Comparison of ENCODE assay signal across 30 cellular contexts in the genomic region with DNA sequence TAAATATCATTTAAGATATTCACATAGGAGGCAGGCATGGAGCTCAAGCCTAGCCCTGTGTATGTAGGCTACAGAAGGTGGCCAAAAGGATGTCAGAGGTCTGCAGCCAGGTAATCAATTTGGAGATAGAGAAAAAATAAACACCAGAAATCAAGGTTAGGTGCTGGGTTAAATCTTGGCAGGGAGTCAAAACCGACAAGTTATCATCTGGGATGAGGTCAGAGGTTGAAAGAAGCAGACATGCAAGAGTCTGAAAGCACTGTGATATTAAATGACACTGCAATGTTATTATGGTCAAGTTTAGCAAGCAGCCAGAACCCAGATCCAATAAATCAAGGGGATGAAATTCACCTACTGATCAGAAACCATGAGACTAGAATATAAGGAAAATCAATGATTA. TPM values are rescaled to one million over a fixed set of nuclear protein-coding genes. Genes with fewer than 3 reads are reported as not detected.
DNase-seq lines count a peak whose midpoint lies in the region; ATAC-seq and TF ChIP-seq lines count a peak whose summit lies in the region.
"Had no signal": no experiment of that assay in that cellular context is flagged by ENCODE, and none has a peak within 500 bp of the region (broad histone marks: within the 10 kb centered on the region; RNA-seq: fewer than 3 reads in every experiment).

No MANE protein-coding gene starts in this region.

- peak overlapping the region; percentile 16; the same call in 1 of the 2 replicates for H2AFZ ChIP-seq in GM23338

- H3K27me3 Mint-ChIP-seq in GM23338 (ENCODE audit: insufficient read depth, low read depth, poor library complexity) = peaks cover 2% of the 10 kb centered on the region
- no peaks in the 10 kb centered on the region for H3K27me3 Mint-ChIP-seq in activated CD8-positive, alpha-beta memory T cell treated with anti-CD3 and anti-CD28 coated beads, Interleukin-2, amount 10 ng/mL, durations not matched to agents 7 days and 5 days
- H3K27me3 Mint-ChIP-seq: brain, type B pancreatic cell had no signal

- H3F3A ChIP-seq in GM23338 (replicated peaks; ENCODE audit: low read depth) = no peaks in the 10 kb centered on the region

- ATAC-seq in GM23338 (no peak), HG03565 (IDR thresholded peaks at IDR 0.05; ENCODE audit: unreplicated experiment) (no peak)
- ATAC-seq in activated CD8-positive, alpha-beta memory T cell treated with anti-CD3 and anti-CD28 coated beads, Interleukin-2, amount 10 ng/mL, durations not matched to agents 7 days and 5 days = no peak
- ATAC-seq: activated CD4-positive, CD25-positive, alpha-beta regulatory T cell treated with anti-CD3 and anti-CD28 coated beads, Interleukin-2, amount 50 U/mL, for 24 hours; PC-3 had no signal

- no peaks in the 10 kb centered on the region for H3K9me2 ChIP-seq in GM23338 (ENCODE audit: insufficient read depth)

- no peak overlapping the region for H3K27ac ChIP-seq in GM23338 (ENCODE audit: low read depth)
- H3K27ac ChIP-seq: adrenal gland, BLaER1, dorsolateral prefrontal cortex had no signal

- H3K4me2 ChIP-seq in GM23338 = no peak overlapping the region
- H3K4me2 ChIP-seq: BLaER1 had no signal

- no peak overlapping the region; the same call in 1 of the 2 replicates for H3K27ac Mint-ChIP-seq in GM23338
- no peak overlapping the region for H3K27ac Mint-ChIP-seq in activated CD8-positive, alpha-beta memory T cell treated with anti-CD3 and anti-CD28 coated beads, Interleukin-2, amount 10 ng/mL, durations not matched to agents 7 days and 5 days
- H3K27ac Mint-ChIP-seq: nephron progenitor cell had no signal

- no peaks in the 10 kb centered on the region for H3K9me3 Mint-ChIP-seq in GM23338
- H3K9me3 Mint-ChIP-seq in activated CD8-positive, alpha-beta memory T cell treated with anti-CD3 and anti-CD28 coated beads, Interleukin-2, amount 10 ng/mL, durations not matched to agents 7 days and 5 days (ENCODE audit: low read depth) = peaks cover 3% of the 10 kb centered on the region
- H3K9me3 Mint-ChIP-seq: nephron progenitor cell, type B pancreatic cell had no signal

- no peaks in the 10 kb centered on the region for H4K20me1 ChIP-seq in GM23338 (replicated peaks; ENCODE audit: insufficient read depth)
- H4K20me1 ChIP-seq: BLaER1 had no signal

- no peak for DNase-seq in GM23338 (ENCODE audit: low spot score)
- DNase-seq in M059J (ENCODE audit: low read depth) = peak; percentile 23
- peak; percentile 55 for DNase-seq in OCI-M1 (lab: John Stamatoyannopoulos, UW)
- peak; percentile 6 for DNase-seq in kidney tubule cell (ENCODE audit: low spot score)
- no peak for DNase-seq in activated naive CD4-positive, alpha-beta T cell treated with anti-CD3 and anti-CD28 coated beads, Interleukin-2, amount 50 U/mL, for 16 hours
- DNase-seq in activated CD8-positive, alpha-beta memory T cell treated with anti-CD3 and anti-CD28 coated beads, Interleukin-2, amount 10 ng/mL, durations not matched to agents 7 days and 5 days = no peak
- no peak for DNase-seq in activated CD4-positive, alpha-beta T cell treated with anti-CD3 and anti-CD28 coated beads, Interleukin-2, amount 50 U/mL, for 48 hours
- DNase-seq: activated CD4-positive, alpha-beta T cell treated with anti-CD3 and anti-CD28 coated beads, Interleukin-2, amount 50 U/mL, for 4 hours; activated naive CD4-positive, alpha-beta T cell treated with Interleukin-2 at 50 U/mL for 16 hours; adrenal gland; cerebellar nuclear complex; DMS79; dorsolateral prefrontal cortex; GF-D8; KBM-7; mammary epithelial cell; MG63; NCI-H2029 treated with DMSO at 0.1 percent for 48 hours; NCI-H446 treated with DMSO at 0.1 percent for 48 hours; nephron progenitor cell; NK-92 treated with Interleukin-12 subunit alpha and Interleukin-12 subunit beta, amount 100 ng/mL, for 24 hours; PC-3; stimulated activated CD4-positive, alpha-beta T cell treated with anti-CD3 and anti-CD28 coated beads, Interleukin-4, amount 100 ng/mL, for 4 hours had no signal

- no peak overlapping the region for H3K4me3 ChIP-seq in GM23338
- H3K4me3 ChIP-seq: adrenal gland, BLaER1, dorsolateral prefrontal cortex, MG63 had no signal

- no peaks in the 10 kb centered on the region for H3K27me3 ChIP-seq in GM23338 (ENCODE audit: insufficient read depth)
- H3K27me3 ChIP-seq: adrenal gland, BLaER1, dorsolateral prefrontal cortex, MG63 had no signal

- H3K4me3 Mint-ChIP-seq in GM23338 = no peak overlapping the region
- H3K4me3 Mint-ChIP-seq in activated CD8-positive, alpha-beta memory T cell treated with anti-CD3 and anti-CD28 coated beads, Interleukin-2, amount 10 ng/mL, durations not matched to agents 7 days and 5 days = no peak overlapping the region
- H3K4me3 Mint-ChIP-seq: brain, nephron progenitor cell had no signal

- H3K4me1 Mint-ChIP-seq in GM23338 = no peaks in the 10 kb centered on the region
- no peaks in the 10 kb centered on the region for H3K4me1 Mint-ChIP-seq in activated CD8-positive, alpha-beta memory T cell treated with anti-CD3 and anti-CD28 coated beads, Interleukin-2, amount 10 ng/mL, durations not matched to agents 7 days and 5 days
- H3K4me1 Mint-ChIP-seq: nephron progenitor cell had no signal

- H3K36me3 ChIP-seq in GM23338 (ENCODE audit: insufficient read depth) = no peaks in the 10 kb centered on the region
- H3K36me3 ChIP-seq: adrenal gland, BLaER1, MG63 had no signal

- H3K79me2 ChIP-seq in GM23338 (replicated peaks; ENCODE audit: insufficient read depth) = no peaks in the 10 kb centered on the region

- no peaks in the 10 kb centered on the region for H3K36me3 Mint-ChIP-seq in GM23338 (ENCODE audit: low read depth)
- H3K36me3 Mint-ChIP-seq in activated CD8-positive, alpha-beta memory T cell treated with anti-CD3 and anti-CD28 coated beads, Interleukin-2, amount 10 ng/mL, durations not matched to agents 7 days and 5 days = no peaks in the 10 kb centered on the region
- H3K36me3 Mint-ChIP-seq: brain, type B pancreatic cell had no signal

- CTCF ChIA-PET in activated CD8-positive, alpha-beta memory T cell treated with anti-CD3 and anti-CD28 coated beads, Interleukin-2, amount 10 ng/mL, durations not matched to agents 7 days and 5 days (lab: Charles Lee) = no interaction called here

- no peak for TF ChIP-seq CTCF in GM23338 (conservative IDR thresholded peaks at IDR 0.05; ENCODE audit: low read depth in 2 of 2)

- no peaks in the 10 kb centered on the region for H3K4me1 ChIP-seq in GM23338 (ENCODE audit: insufficient read depth)
- H3K4me1 ChIP-seq: adrenal gland, BLaER1 had no signal

TF ChIP-seq in GM23338, 12 proteins besides CTCF, POLR2A, EP300 and RAD21 (continues in another document):
- no peak for TF ChIP-seq NANOG (IDR thresholded peaks at IDR 0.05; ENCODE audit: borderline replicate concordance)

RNA-seq across cellular contexts. Expression of a gene that starts 45.1 kb away (rescaled TPM):
- total RNA-seq in GM23338 (2014; rRNA removed; shearing (Covaris generic)) = 0.89 and 0.97 TPM in 2 replicates
- 0.15 and 0.37 TPM in 2 replicates for polyA plus RNA-seq in GM23338 (2016; fragmentation: Nextera tagmentation; extraction: Ambion mirVana)
- 0.02 TPM in 1 of 2 replicates, not detected in the other for total RNA-seq in M059J (2014; rRNA removed; shearing (Covaris generic))
- total RNA-seq in activated CD8-positive, alpha-beta memory T cell treated with anti-CD3 and anti-CD28 coated beads, Interleukin-2, amount 10 ng/mL, durations not matched to agents 7 days and 5 days = not detected
- total RNA-seq: osteoblast; T-helper 2 cell treated with Interferon-gamma antibody and Interleukin-4, amounts not matched to agents 100 ng/mL and 5 ng/mL, for 36 hours had no signal

Comparison
In these comparisons a context has a peak if more than half of its experiments do, and no peak if none do; other contexts are left out.
1. DNase-seq: peak in M059J (single experiment), OCI-M1 (single experiment) and kidney tubule cell (single experiment); none in GM23338 (single experiment), activated naive CD4-positive, alpha-beta T cell treated with anti-CD3 and anti-CD28 coated beads, Interleukin-2, amount 50 U/mL, for 16 hours (single experiment), activated CD8-positive, alpha-beta memory T cell treated with anti-CD3 and anti-CD28 coated beads, Interleukin-2, amount 10 ng/mL, durations not matched to agents 7 days and 5 days (single experiment) and activated CD4-positive, alpha-beta T cell treated with anti-CD3 and anti-CD28 coated beads, Interleukin-2, amount 50 U/mL, for 48 hours (0 of 2).